ENCODE assay signal across 18 cellular contexts in genomic region chr9:3810231-3810630, GRCh38.
DNase-seq lines count a peak whose midpoint lies in the region; ATAC-seq and TF ChIP-seq lines count a peak whose summit lies in the region.
"Had no signal": no experiment of that assay in that cellular context is flagged by ENCODE, and none has a peak within 500 bp of the region (broad histone marks: within the 10 kb centered on the region; RNA-seq: fewer than 3 reads in every experiment).

No MANE protein-coding gene starts in this region.

- peak overlapping the region; percentile 39 for H3K4me3 ChIP-seq in endodermal cell (ENCODE audit: low read length)
- no peak overlapping the region for H3K4me3 ChIP-seq in A673 (ENCODE audit: low read depth, low read length, poor library complexity, severe bottlenecking)
- H3K4me3 ChIP-seq: K562, PC-9, SJSA1 had no signal

- POLR2A ChIA-PET in A673 (lab: Charles Lee; ENCODE audit: low non-redundant PET), result no interaction called here

- H3K4me3 Mint-ChIP-seq in endodermal cell, result no peak overlapping the region
- H3K4me3 Mint-ChIP-seq in stimulated activated memory B cell treated with anti-CD40 and anti-IgM and Interleukin-4, amounts not matched to agents 10 μg/mL and 1 μg/mL and 100 μg/mL, for 72 hours, result no peak overlapping the region
- no peak overlapping the region for H3K4me3 Mint-ChIP-seq in activated naive CD4-positive, alpha-beta T cell treated with anti-CD3 and anti-CD28 coated beads for 36 hours
- H3K4me3 Mint-ChIP-seq: CD8-positive, alpha-beta T cell had no signal

- no peak overlapping the region for H3K27ac Mint-ChIP-seq in endodermal cell
- H3K27ac Mint-ChIP-seq in stimulated activated memory B cell treated with anti-CD40 and anti-IgM and Interleukin-4, amounts not matched to agents 10 μg/mL and 1 μg/mL and 100 μg/mL, for 72 hours, result no peak overlapping the region
- H3K27ac Mint-ChIP-seq in activated naive CD4-positive, alpha-beta T cell treated with anti-CD3 and anti-CD28 coated beads for 36 hours, result no peak overlapping the region
- H3K27ac Mint-ChIP-seq: CD8-positive, alpha-beta T cell had no signal

- H3K36me3 Mint-ChIP-seq in endodermal cell (ENCODE audit: low read depth), result peaks cover 53% of the 10 kb centered on the region
- no peaks in the 10 kb centered on the region for H3K36me3 Mint-ChIP-seq in stimulated activated memory B cell treated with anti-CD40 and anti-IgM and Interleukin-4, amounts not matched to agents 10 μg/mL and 1 μg/mL and 100 μg/mL, for 72 hours
- H3K36me3 Mint-ChIP-seq in activated naive CD4-positive, alpha-beta T cell treated with anti-CD3 and anti-CD28 coated beads for 36 hours (ENCODE audit: low read depth), result no peaks in the 10 kb centered on the region
- H3K36me3 Mint-ChIP-seq: CD8-positive, alpha-beta T cell had no signal

- ATAC-seq in GM18907 (IDR thresholded peaks at IDR 0.05; ENCODE audit: unreplicated experiment), result peak; percentile 41
- ATAC-seq in stimulated activated memory B cell treated with anti-CD40 and anti-IgM and Interleukin-4, amounts not matched to agents 10 μg/mL and 1 μg/mL and 100 μg/mL, for 72 hours, result peak; percentile 31
- no peak for ATAC-seq in HG03442 (IDR thresholded peaks at IDR 0.05; ENCODE audit: unreplicated experiment)
- ATAC-seq: CD8-positive, alpha-beta T cell; K562 had no signal

- CTCF ChIA-PET in activated naive CD4-positive, alpha-beta T cell treated with anti-CD3 and anti-CD28 coated beads for 36 hours (lab: Charles Lee), result no interaction called here
- CTCF ChIA-PET in A673 (lab: Charles Lee), result no interaction called here

- intact Hi-C loops in activated naive CD4-positive, alpha-beta T cell treated with anti-CD3 and anti-CD28 coated beads for 36 hours (cut with micrococcal nuclease), result no loop called here
- intact Hi-C loops in A673 (cut with micrococcal nuclease; ENCODE audit: unreplicated experiment), result no loop called here

- no peak overlapping the region for H3K27ac ChIP-seq in endodermal cell (ENCODE audit: low read depth, low read length)
- no peak overlapping the region for H3K27ac ChIP-seq in A673 (ENCODE audit: low read depth, low read length, poor library complexity, severe bottlenecking)
- H3K27ac ChIP-seq: PC-9, SJSA1 had no signal

- peaks cover 43% of the 10 kb centered on the region for H3K9me3 ChIP-seq in endodermal cell (ENCODE audit: control insufficient read depth, low read length)
- H3K9me3 ChIP-seq in A673 (ENCODE audit: low read depth, low read length, poor library complexity, severe bottlenecking), result no peaks in the 10 kb centered on the region
- H3K9me3 ChIP-seq: BE2C, SJSA1 had no signal

- H3K9ac ChIP-seq in endodermal cell (ENCODE audit: extremely low read depth, low read length, poor library complexity, severe bottlenecking), result no peak overlapping the region

- H3K36me3 ChIP-seq in endodermal cell (ENCODE audit: control insufficient read depth, insufficient read depth, low read length) (peaks cover 28% of the 10 kb centered on the region), A673 (ENCODE audit: insufficient read depth, low read length, poor library complexity, severe bottlenecking) (no peaks in the 10 kb centered on the region)
- H3K36me3 ChIP-seq: BE2C, SJSA1 had no signal

- DNase-seq in HT-29 (ENCODE audit: low spot score) (peak; percentile 8), endodermal cell (no peak), A673 (ENCODE audit: low spot score) (no peak)
- DNase-seq in activated naive CD4-positive, alpha-beta T cell treated with anti-CD3 and anti-CD28 coated beads for 36 hours, result no peak
- DNase-seq: BE2C; CD8-positive, alpha-beta T cell; DMS79 treated with DMSO at 0.1 percent for 48 hours; H7; NCI-H1048; NCI-H146; NCI-H2081; NCI-H774; PC-9 had no signal

- no peaks in the 10 kb centered on the region for H3K27me3 ChIP-seq in endodermal cell (ENCODE audit: control insufficient read depth, insufficient read depth, low read length, poor library complexity, severe bottlenecking)
- no peaks in the 10 kb centered on the region for H3K27me3 ChIP-seq in A673 (replicated peaks; ENCODE audit: insufficient read depth, low read depth, low read length, poor library complexity)
- H3K27me3 ChIP-seq: BE2C, SJSA1 had no signal

- H3K4me1 Mint-ChIP-seq in endodermal cell, result peaks cover 45% of the 10 kb centered on the region
- H3K4me1 Mint-ChIP-seq in stimulated activated memory B cell treated with anti-CD40 and anti-IgM and Interleukin-4, amounts not matched to agents 10 μg/mL and 1 μg/mL and 100 μg/mL, for 72 hours, result no peaks in the 10 kb centered on the region
- H3K4me1 Mint-ChIP-seq in activated naive CD4-positive, alpha-beta T cell treated with anti-CD3 and anti-CD28 coated beads for 36 hours (ENCODE audit: low read depth), result no peaks in the 10 kb centered on the region

- TF ChIP-seq CTCF in endodermal cell (conservative IDR thresholded peaks at IDR 0.05), result no peak
- TF ChIP-seq CTCF in A673 (conservative IDR thresholded peaks at IDR 0.05; ENCODE audit: low read depth, low read length), result no peak

- BruUV-seq in A673 (replicated peaks; lab: Mats Ljungman, UMichigan), result no TSS peak

- H3K4me1 ChIP-seq in endodermal cell (ENCODE audit: control insufficient read depth, insufficient read depth, low read length), result peaks cover 4% of the 10 kb centered on the region
- no peaks in the 10 kb centered on the region for H3K4me1 ChIP-seq in A673 (ENCODE audit: insufficient read depth, low read length, poor library complexity, severe bottlenecking)
- H3K4me1 ChIP-seq: BE2C, SJSA1 had no signal

- H3K9me3 Mint-ChIP-seq in endodermal cell, result peaks cover 39% of the 10 kb centered on the region
- peaks cover 3% of the 10 kb centered on the region for H3K9me3 Mint-ChIP-seq in stimulated activated memory B cell treated with anti-CD40 and anti-IgM and Interleukin-4, amounts not matched to agents 10 μg/mL and 1 μg/mL and 100 μg/mL, for 72 hours
- no peaks in the 10 kb centered on the region for H3K9me3 Mint-ChIP-seq in activated naive CD4-positive, alpha-beta T cell treated with anti-CD3 and anti-CD28 coated beads for 36 hours
- H3K9me3 Mint-ChIP-seq: CD8-positive, alpha-beta T cell had no signal

- no peaks in the 10 kb centered on the region for H3K27me3 Mint-ChIP-seq in endodermal cell (ENCODE audit: insufficient read depth)
- H3K27me3 Mint-ChIP-seq in stimulated activated memory B cell treated with anti-CD40 and anti-IgM and Interleukin-4, amounts not matched to agents 10 μg/mL and 1 μg/mL and 100 μg/mL, for 72 hours, result peaks cover 18% of the 10 kb centered on the region
- peaks cover 19% of the 10 kb centered on the region for H3K27me3 Mint-ChIP-seq in activated naive CD4-positive, alpha-beta T cell treated with anti-CD3 and anti-CD28 coated beads for 36 hours (ENCODE audit: low read depth)

- WGBS in endodermal cell (ENCODE audit: insufficient coverage in 1 of 2, insufficient read length in 1 of 2), 2 experiments, result 0% methylated on average over 1 of the region's 1 CpG
